In genomic region chr5:178454308-178454707, GRCh38 we compare ENCODE assay signal across 16 cellular contexts.
DNase-seq lines count a peak whose midpoint lies in the region; ATAC-seq and TF ChIP-seq lines count a peak whose summit lies in the region.
"Had no signal": no experiment of that assay in that cellular context is flagged by ENCODE, and none has a peak within 500 bp of the region (broad histone marks: within the 10 kb centered on the region; RNA-seq: fewer than 3 reads in every experiment).

No MANE protein-coding gene starts in this region.

- TF ChIP-seq CTCF in SK-N-SH (IDR thresholded peaks at IDR 0.05) (no peak), stomach (IDR thresholded peaks at IDR 0.05) (no peak), uterus (IDR thresholded peaks at IDR 0.05) (no peak)

- no peak overlapping the region for H3K14ac ChIP-seq in neuronal stem cell (ENCODE audit: low read length)

- no peak overlapping the region for H2BK5ac ChIP-seq in neuronal stem cell (ENCODE audit: low read length)

- no peaks in the 10 kb centered on the region for H3K27me3 ChIP-seq in SK-N-SH (ENCODE audit: insufficient read depth)
- peaks cover 0 to 11% (median 7%) of the 10 kb centered on the region in 3 donors for H3K27me3 ChIP-seq in stomach
- H3K27me3 ChIP-seq in neuronal stem cell (ENCODE audit: control insufficient read depth in 3 of 3, insufficient read depth in 3 of 3, low read depth in 1 of 3, low read length in 3 of 3), result no peaks in the 10 kb centered on the region
- H3K27me3 ChIP-seq in uterus, result no peaks in the 10 kb centered on the region

- intact Hi-C loops in stomach (cut with DNase I; ENCODE audit: low total_unique reads) (no loop called here), uterus (cut with DNase I; ENCODE audit: low total_unique reads) (no loop called here)

- H2BK120ac ChIP-seq in neuronal stem cell (ENCODE audit: low read depth, low read length), result no peak overlapping the region

- no peaks in the 10 kb centered on the region for H3K79me1 ChIP-seq in neuronal stem cell (ENCODE audit: low read depth, low read length)

- TF ChIP-seq EP300 in SK-N-SH (IDR thresholded peaks at IDR 0.05; ENCODE audit: borderline replicate concordance in 1 of 2, low read depth in 1 of 2, low read length in 1 of 2), result no peak
- no peak for TF ChIP-seq EP300 in stomach (IDR thresholded peaks at IDR 0.05)

- no peak overlapping the region for H3K18ac ChIP-seq in neuronal stem cell (ENCODE audit: low read length)

- no peak for TF ChIP-seq RAD21 in SK-N-SH (IDR thresholded peaks at IDR 0.05; ENCODE audit: low read length)

- H2BK15ac ChIP-seq in neuronal stem cell (ENCODE audit: low read length), result no peak overlapping the region

- H2AFZ ChIP-seq in SK-N-SH (ENCODE audit: low read depth) (no peak overlapping the region), neuronal stem cell (ENCODE audit: low read length) (no peak overlapping the region)

- CTCF ChIA-PET in SK-N-SH (lab: Yijun Ruan, JAX), result interaction anchor here (1.2 kb wide), 1 partner anchor 174 kb away, joined by 3 read pairs; no protein-coding TSS in a partner anchor

- no peak overlapping the region for H4K8ac ChIP-seq in neuronal stem cell (ENCODE audit: low read depth, low read length)

- no peak for TF ChIP-seq POLR2A in stomach (IDR thresholded peaks at IDR 0.05)
- no peak for TF ChIP-seq POLR2A in uterus (IDR thresholded peaks at IDR 0.05)

- POLR2A ChIA-PET in SK-N-SH (lab: Yijun Ruan, JAX), result no interaction called here

- H3K4ac ChIP-seq in neuronal stem cell (ENCODE audit: low read length), result no peak overlapping the region

- H3K4me3 ChIP-seq in SK-N-SH (ENCODE audit: low read depth in 2 of 2, low read length in 1 of 2) (no peak overlapping the region), stomach (no peak overlapping the region), neuronal stem cell (ENCODE audit: low read length in 2 of 2) (no peak overlapping the region), uterus (no peak overlapping the region)

- no peak overlapping the region for H3K23ac ChIP-seq in neuronal stem cell (ENCODE audit: low read depth, low read length, poor library complexity)

- H3F3A ChIP-seq in SK-N-SH (replicated peaks; ENCODE audit: insufficient read depth), result no peaks in the 10 kb centered on the region

- peaks cover 0 to 44% of the 10 kb centered on the region in 2 experiments; a peak in 2 of 4 replicates for H3K4me1 ChIP-seq in SK-N-SH (ENCODE audit: control insufficient read depth in 1 of 2, insufficient read depth in 2 of 2, low read depth in 1 of 2, low read length in 1 of 2)
- peaks cover 0 to 11% (median 4%) of the 10 kb centered on the region in 4 donors for H3K4me1 ChIP-seq in stomach
- peaks cover 0 to 5% of the 10 kb centered on the region in 2 donors for H3K4me1 ChIP-seq in neuronal stem cell (ENCODE audit: control insufficient read depth in 2 of 2, insufficient read depth in 1 of 2, low read depth in 1 of 2, low read length in 2 of 2)
- H3K4me1 ChIP-seq in uterus, result no peaks in the 10 kb centered on the region

- H2AK5ac ChIP-seq in neuronal stem cell (ENCODE audit: low read depth, low read length), result no peak overlapping the region

- H4K20me1 ChIP-seq in SK-N-SH (ENCODE audit: insufficient read depth), result no peaks in the 10 kb centered on the region

- H3K27ac ChIP-seq in SK-N-SH (ENCODE audit: low read depth in 2 of 2, low read length in 1 of 2) (peak overlapping the region in 1 of 2 experiments; percentile 99; a peak in 2 of 4 replicates), stomach (no peak overlapping the region), neuronal stem cell (replicated peaks; ENCODE audit: low read length) (no peak overlapping the region), uterus (no peak overlapping the region)
- H3K27ac ChIP-seq: 22Rv1, C4-2B had no signal

- no peak overlapping the region for H3K4me2 ChIP-seq in SK-N-SH
- no peak overlapping the region for H3K4me2 ChIP-seq in neuronal stem cell (ENCODE audit: insufficient read depth, low read length, poor library complexity, severe bottlenecking)

- peak; percentile 50 for DNase-seq in SK-N-SH
- peak; percentile 25 for DNase-seq in RPMI8226
- DNase-seq in islet precursor cell, result peak; percentile 59
- DNase-seq in stomach, result peak; percentile 14
- DNase-seq in stimulated activated CD4-positive, alpha-beta T cell treated with anti-CD3 and anti-CD28 coated beads, Interleukin-2, amount 100 ng/mL, for 24 hours, result no peak
- no peak for DNase-seq in neuronal stem cell (ENCODE audit: low spot score)
- DNase-seq in uterus, result no peak
- DNase-seq: AML-193, NCI-H1105, NCI-H1694 treated with DMSO at 0.1 percent for 48 hours, NCI-H510A treated with DMSO at 0.1 percent for 48 hours, NCI-H82, SIG-M5 had no signal

- H3K9me2 ChIP-seq in SK-N-SH, result no peaks in the 10 kb centered on the region

- no peaks in the 10 kb centered on the region for H3K36me3 ChIP-seq in SK-N-SH (replicated peaks in 1 of 2; ENCODE audit: control insufficient read depth in 1 of 2, insufficient read depth in 2 of 2, low read length in 1 of 2)
- H3K36me3 ChIP-seq in stomach, result no peaks in the 10 kb centered on the region
- H3K36me3 ChIP-seq in neuronal stem cell (replicated peaks in 1 of 2; ENCODE audit: control insufficient read depth in 2 of 2, insufficient read depth in 2 of 2, low read length in 2 of 2), result no peaks in the 10 kb centered on the region
- no peaks in the 10 kb centered on the region for H3K36me3 ChIP-seq in uterus

- no peak for ATAC-seq in SK-N-SH treated with all-trans-retinoic acid at 6 μM for 48 hours

- H2BK12ac ChIP-seq in neuronal stem cell (ENCODE audit: low read length), result no peak overlapping the region

- H3K9ac ChIP-seq in SK-N-SH (no peak overlapping the region), neuronal stem cell (ENCODE audit: low read depth, low read length, poor library complexity) (no peak overlapping the region)

- H3K79me2 ChIP-seq in SK-N-SH (ENCODE audit: insufficient read depth), result no peaks in the 10 kb centered on the region

- H3K9me3 ChIP-seq in SK-N-SH (no peaks in the 10 kb centered on the region), stomach (no peaks in the 10 kb centered on the region), neuronal stem cell (replicated peaks in 1 of 2; ENCODE audit: control insufficient read depth in 2 of 2, insufficient read depth in 1 of 2, low read depth in 1 of 2, low read length in 2 of 2) (no peaks in the 10 kb centered on the region), uterus (no peaks in the 10 kb centered on the region)

- no peak overlapping the region for H4K91ac ChIP-seq in neuronal stem cell (ENCODE audit: low read depth, low read length, poor library complexity)

- WGBS in SK-N-SH (ENCODE audit: low lambda C conversion rate), result 14% methylated on average over 3 of the region's 3 CpGs
- 72 to 84% (median 73%) methylated on average over 3 of the region's 3 CpGs for WGBS in stomach, 5 donors
- WGBS in neuronal stem cell (ENCODE audit: extremely low coverage in 2 of 2, insufficient read length in 2 of 2, insufficient replicate concordance in 1 of 2), 2 donors, result no CpG with 5 or more reads among the region's 3 CpGs

TF ChIP-seq in SK-N-SH, 30 proteins besides CTCF, POLR2A, EP300 and RAD21:
- TF ChIP-seq RCOR1 (IDR thresholded peaks at IDR 0.05; ENCODE audit: low read length), result no peak
- TF ChIP-seq YY1 (IDR thresholded peaks at IDR 0.05; ENCODE audit: low read depth), result no peak
- no peak for TF ChIP-seq RFX5 (IDR thresholded peaks at IDR 0.05; ENCODE audit: low read length)
- TF ChIP-seq USF1 (IDR thresholded peaks at IDR 0.05; ENCODE audit: borderline replicate concordance, low read depth), result no peak

TF ChIP-seq in SK-N-SH treated with all-trans-retinoic acid at 6 μM for 48 hours, 23 proteins besides CTCF, POLR2A, EP300 and RAD21:
- TF ChIP-seq ZC3H10 (CRISPR knock-in tag; IDR thresholded peaks at IDR 0.05) (no peak), TOX (CRISPR knock-in tag; IDR thresholded peaks at IDR 0.05; ENCODE audit: borderline replicate concordance) (no peak), ZFP3 (CRISPR knock-in tag; IDR thresholded peaks at IDR 0.05) (no peak), TCF4 (CRISPR knock-in tag; IDR thresholded peaks at IDR 0.05; ENCODE audit: borderline replicate concordance) (no peak), ZNF565 (CRISPR knock-in tag; conservative IDR thresholded peaks at IDR 0.05; ENCODE audit: low read depth) (no peak)

Comparison
In these comparisons a context has a peak if more than half of its experiments do, and no peak if none do; other contexts are left out.
1. DNase-seq: peak in SK-N-SH (single experiment), RPMI8226 (single experiment), islet precursor cell (single experiment) and stomach (single experiment); none in stimulated activated CD4-positive, alpha-beta T cell treated with anti-CD3 and anti-CD28 coated beads, Interleukin-2, amount 100 ng/mL, for 24 hours (0 of 2), neuronal stem cell (single experiment) and uterus (0 of 2).